1 cellular context compared by ENCODE assay signal in genomic region chr18:49030692-49031443, GRCh38.
TF ChIP-seq lines count a peak whose summit lies in the region.

No MANE protein-coding gene starts in this region.

TF ChIP-seq in H1, 55 proteins besides CTCF, POLR2A, EP300 and RAD21 (continued from another document):
- TF ChIP-seq HDAC2 (IDR thresholded peaks at IDR 0.05; ENCODE audit: borderline replicate concordance in 1 of 2, low read depth in 2 of 2, low read length in 2 of 2): no peak
- no peak for TF ChIP-seq CHD2 (IDR thresholded peaks at IDR 0.05; ENCODE audit: low read length)
- TF ChIP-seq ATF2 (IDR thresholded peaks at IDR 0.05; ENCODE audit: low read length): no peak
- TF ChIP-seq CTBP2 (IDR thresholded peaks at IDR 0.05; ENCODE audit: borderline replicate concordance, insufficient read depth, insufficient read length, low read length): no peak
- no peak for TF ChIP-seq USF2 (IDR thresholded peaks at IDR 0.05; ENCODE audit: low read length)
- no peak for TF ChIP-seq YY1 (IDR thresholded peaks at IDR 0.05; ENCODE audit: low read depth, low read length)
- TF ChIP-seq TEAD4 (IDR thresholded peaks at IDR 0.05; ENCODE audit: low read depth, low read length): no peak
- TF ChIP-seq CREB1 (IDR thresholded peaks at IDR 0.05): no peak
- TF ChIP-seq TCF12 (IDR thresholded peaks at IDR 0.05; ENCODE audit: low read depth, low read length): no peak
- TF ChIP-seq BCL11A (IDR thresholded peaks at IDR 0.05; ENCODE audit: low read depth in 2 of 2, low read length in 2 of 2): no peak
- no peak for TF ChIP-seq BACH1 (IDR thresholded peaks at IDR 0.05; ENCODE audit: low read length)
- TF ChIP-seq MAX (IDR thresholded peaks at IDR 0.05): no peak
- TF ChIP-seq KDM5A (IDR thresholded peaks at IDR 0.05; ENCODE audit: low read length): no peak
- no peak for TF ChIP-seq SIX5 (IDR thresholded peaks at IDR 0.05; ENCODE audit: low read depth, low read length)
- TF ChIP-seq TAF1 (IDR thresholded peaks at IDR 0.05; ENCODE audit: low read depth, low read length): no peak
- TF ChIP-seq CBX8 (IDR thresholded peaks at IDR 0.05; ENCODE audit: borderline replicate concordance, low read depth, low read length): no peak
- no peak for TF ChIP-seq PHF8 (conservative IDR thresholded peaks at IDR 0.05; ENCODE audit: low read depth, low read length)
- no peak for TF ChIP-seq KDM1A (IDR thresholded peaks at IDR 0.05; ENCODE audit: borderline replicate concordance, low read length)
- TF ChIP-seq SRF (IDR thresholded peaks at IDR 0.05; ENCODE audit: low read depth, low read length): no peak
